Comparison of ENCODE assay signal across 16 cellular contexts in the genomic region with DNA sequence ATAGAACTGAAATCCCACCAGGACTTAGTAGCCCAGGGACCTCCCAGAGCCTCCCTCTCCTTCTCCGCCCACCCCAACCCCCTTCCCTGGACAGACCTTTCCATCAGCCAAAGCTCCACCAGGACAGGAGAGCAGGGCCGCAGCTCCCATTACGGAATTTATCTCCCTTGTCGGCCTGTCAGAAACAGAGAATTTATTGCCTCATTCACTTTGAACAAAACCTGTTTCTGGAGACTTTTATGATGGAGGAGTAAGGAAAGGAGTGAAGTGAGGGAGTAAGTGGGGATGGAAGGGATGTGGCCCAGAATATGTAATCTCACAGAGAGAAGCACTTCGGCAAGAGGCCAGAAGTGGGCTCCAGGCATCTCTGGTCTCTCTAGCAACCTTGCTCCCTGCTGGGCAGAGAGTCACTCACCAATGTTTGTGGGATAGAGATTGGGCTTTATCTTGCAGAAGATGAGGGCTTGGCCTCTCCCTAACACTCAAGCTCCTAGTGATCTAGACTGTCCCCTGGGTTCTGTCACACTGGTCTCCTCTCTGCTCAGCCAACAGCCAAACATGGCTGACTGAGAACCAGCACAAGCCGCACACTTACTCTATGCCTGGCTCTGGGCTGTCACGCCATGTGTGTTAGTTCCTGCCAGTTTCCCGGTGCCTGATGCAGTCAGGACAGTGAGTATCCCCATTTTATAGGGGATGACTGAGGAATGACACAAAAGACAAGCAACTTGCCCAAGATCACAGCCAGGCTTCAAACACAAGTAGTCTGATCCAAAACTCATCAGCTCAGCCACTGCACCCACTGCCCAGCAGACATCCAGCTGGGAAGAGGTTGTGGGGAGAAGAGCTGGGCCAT.
DNase-seq lines count a peak whose midpoint lies in the region; ATAC-seq and TF ChIP-seq lines count a peak whose summit lies in the region.
"Had no signal": no experiment of that assay in that cellular context is flagged by ENCODE, and none has a peak within 500 bp of the region (broad histone marks: within the 10 kb centered on the region; RNA-seq: fewer than 3 reads in every experiment).

No MANE protein-coding gene starts in this region.

- H3K79me2 ChIP-seq in PC-3 (ENCODE audit: low read length), result no peaks in the 10 kb centered on the region
- no peaks in the 10 kb centered on the region for H3K79me2 ChIP-seq in neural progenitor cell (ENCODE audit: low read depth)

- H3F3A ChIP-seq in PC-3 (ENCODE audit: low read length, unreplicated experiment) (no peaks in the 10 kb centered on the region), neural progenitor cell (ENCODE audit: low read depth) (peaks cover 25% of the 10 kb centered on the region)

- BruUV-seq in PC-3 (replicated peaks; lab: Mats Ljungman, UMichigan), result no TSS peak

- H3K4me3 ChIP-seq in PC-3 (ENCODE audit: low read length) (no peak overlapping the region), choroid plexus epithelial cell (ENCODE audit: low read depth, low read length) (no peak overlapping the region), neural progenitor cell (no peak overlapping the region)

- intact Hi-C loops in PC-3 (cut with micrococcal nuclease), result no loop called here

- H3K27me3 ChIP-seq in PC-3 (ENCODE audit: low read length), result 0 out of 2 replicates have a peak, but pooled peaks cover 4% of the 10 kb centered on the region
- peaks cover 16% of the 10 kb centered on the region for H3K27me3 ChIP-seq in neural progenitor cell

- H3K4me2 ChIP-seq in PC-3 (ENCODE audit: low read length) (no peak overlapping the region), neural progenitor cell (no peak overlapping the region)

- H3K36me3 Mint-ChIP-seq in neural progenitor cell, result no peaks in the 10 kb centered on the region
- H3K36me3 Mint-ChIP-seq: CD14-positive monocyte, T-cell had no signal

- H4K20me1 ChIP-seq in PC-3 (ENCODE audit: low read length), result no peaks in the 10 kb centered on the region
- no peaks in the 10 kb centered on the region for H4K20me1 ChIP-seq in neural progenitor cell (ENCODE audit: low read depth)

- POLR2A ChIA-PET in PC-3 (lab: Charles Lee; ENCODE audit: unreplicated experiment), result no interaction called here

- H3K4me1 Mint-ChIP-seq in neural progenitor cell, result peaks cover 73% of the 10 kb centered on the region
- H3K4me1 Mint-ChIP-seq: CD14-positive monocyte, T-cell had no signal

- TF ChIP-seq CTCF in PC-3 (conservative IDR thresholded peaks at IDR 0.05; ENCODE audit: low read depth, low read length) (no peak), choroid plexus epithelial cell (conservative IDR thresholded peaks at IDR 0.05; ENCODE audit: low read depth, low read length) (no peak), neural progenitor cell (IDR thresholded peaks at IDR 0.05) (no peak)

- H3K4me3 Mint-ChIP-seq in neural progenitor cell, result no peak overlapping the region
- H3K4me3 Mint-ChIP-seq: CD14-positive monocyte, T-cell had no signal

- H3K9me3 ChIP-seq in PC-3 (ENCODE audit: low read length), result no peaks in the 10 kb centered on the region
- H3K9me3 ChIP-seq in neural progenitor cell (ENCODE audit: low read depth), result no peaks in the 10 kb centered on the region

- peaks cover 14% of the 10 kb centered on the region for H3K27me3 Mint-ChIP-seq in neural progenitor cell (ENCODE audit: insufficient read depth, low read depth)

- no peak overlapping the region for H3K9ac ChIP-seq in PC-3 (ENCODE audit: low read length)
- no peak overlapping the region for H3K9ac ChIP-seq in neural progenitor cell

- peaks cover 12% of the 10 kb centered on the region for H3K4me1 ChIP-seq in PC-3 (ENCODE audit: insufficient read depth, low read length)
- peaks cover 30% of the 10 kb centered on the region for H3K4me1 ChIP-seq in neural progenitor cell

- H3K27ac ChIP-seq in PC-3 (ENCODE audit: low read length), result no peak overlapping the region
- H3K27ac ChIP-seq in neural progenitor cell, result no peak overlapping the region
- H3K27ac ChIP-seq: 22Rv1 had no signal

- ATAC-seq in PC-3, result peak; percentile 52
- no peak for ATAC-seq in GM21423 (IDR thresholded peaks at IDR 0.05; ENCODE audit: unreplicated experiment)
- ATAC-seq: HepG2, SK-N-SH treated with all-trans-retinoic acid at 6 μM for 48 hours, T-cell had no signal

- no peak overlapping the region for H2AFZ ChIP-seq in PC-3 (ENCODE audit: low read length)
- H2AFZ ChIP-seq in neural progenitor cell (replicated peaks), result no peak overlapping the region

- H3K36me3 ChIP-seq in PC-3 (ENCODE audit: low read depth, low read length) (no peaks in the 10 kb centered on the region), neural progenitor cell (no peaks in the 10 kb centered on the region)

- CTCF ChIA-PET in PC-3 (lab: Charles Lee), result interaction anchor here (0.5 to 0.6 kb wide), 2 partner anchors 148 to 370 kb away, joined by 4 read pairs; no protein-coding TSS in a partner anchor

- H3K9me3 Mint-ChIP-seq in neural progenitor cell, result no peaks in the 10 kb centered on the region
- H3K9me3 Mint-ChIP-seq: CD14-positive monocyte, T-cell had no signal

- no peaks in the 10 kb centered on the region for H3K9me2 ChIP-seq in PC-3 (replicated peaks; ENCODE audit: low read length)

- DNase-seq in DMS79 treated with DMSO at 0.1 percent for 48 hours (lab: John Stamatoyannopoulos, UW) (peak; percentile 9), DMS79 (lab: John Stamatoyannopoulos, UW) (no peak), PC-3 (peak; percentile 52), choroid plexus epithelial cell (ENCODE audit: low read depth) (peak; percentile 27), neural progenitor cell (ENCODE audit: low spot score) (no peak), NCI-H2171 (lab: John Stamatoyannopoulos, UW) (no peak), nucleus accumbens (lab: John Stamatoyannopoulos, UW) (no peak)
- DNase-seq: DND-41, GOT3, SIG-M5, T-cell had no signal

- peak overlapping the region; percentile 26 for H3K27ac Mint-ChIP-seq in neural progenitor cell

Comparison
In these comparisons a context has a peak if more than half of its experiments do, and no peak if none do; other contexts are left out.
1. DNase-seq: peak in DMS79 treated with DMSO at 0.1 percent for 48 hours (single experiment), PC-3 (single experiment) and choroid plexus epithelial cell (single experiment); none in DMS79 (single experiment), neural progenitor cell (single experiment), NCI-H2171 (single experiment) and nucleus accumbens (0 of 56).